23 cellular contexts compared by ENCODE assay signal in the genomic region with DNA sequence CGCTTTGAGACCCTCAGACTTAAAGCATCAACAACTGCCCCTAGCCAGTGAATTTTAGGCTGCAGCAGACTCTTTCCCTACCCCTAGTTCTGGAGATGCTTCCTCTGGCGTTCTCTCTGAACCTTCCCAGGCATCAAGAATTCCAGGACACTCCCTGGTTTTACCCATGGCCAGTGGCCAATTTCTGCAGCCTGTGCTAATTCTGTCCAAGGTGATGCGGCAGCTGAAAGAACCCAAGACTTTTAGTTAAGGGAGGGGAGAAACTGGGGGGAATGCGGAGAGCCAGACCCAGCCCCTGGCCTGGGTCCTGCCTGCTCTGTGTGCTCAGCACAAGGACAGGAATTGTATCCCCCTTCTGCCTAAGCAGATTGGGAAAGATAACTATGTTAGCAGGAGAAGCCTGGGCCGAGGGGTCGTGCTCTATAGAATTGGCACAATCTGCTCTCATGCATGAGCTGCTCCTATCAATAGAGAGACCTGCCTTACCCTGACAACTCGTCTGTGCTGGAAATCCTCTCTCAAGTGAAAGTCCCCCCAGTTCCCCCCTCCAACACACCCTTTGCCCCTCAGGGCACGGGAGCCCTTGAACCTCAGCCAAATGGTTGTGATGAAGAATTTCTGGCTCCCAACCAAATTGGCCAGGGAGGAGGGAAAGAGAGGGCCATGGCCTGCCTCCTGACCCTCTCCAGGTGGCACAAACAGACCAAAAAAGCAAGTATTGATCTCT. TPM values are rescaled to one million over a fixed set of nuclear protein-coding genes. Genes with fewer than 3 reads are reported as not detected.
A peak's percentile ranks its signal among the peaks of the same experiment; 100 is the strongest.
DNase-seq lines count a peak whose midpoint lies in the region; ATAC-seq and TF ChIP-seq lines count a peak whose summit lies in the region.
"Had no signal": no experiment of that assay in that cellular context is flagged by ENCODE, and none has a peak within 500 bp of the region (broad histone marks: within the 10 kb centered on the region; RNA-seq: fewer than 3 reads in every experiment).

No MANE protein-coding gene starts in this region.

- no peak overlapping the region for H4K91ac ChIP-seq in mesenchymal stem cell (ENCODE audit: low read length)

- H2BK5ac ChIP-seq in mesenchymal stem cell (ENCODE audit: low read depth, low read length, poor library complexity, severe bottlenecking): no peak overlapping the region

- H3K4ac ChIP-seq in mesenchymal stem cell (ENCODE audit: low read depth in 1 of 2, low read length in 2 of 2): no peak overlapping the region

- H3K4me2 ChIP-seq in mesenchymal stem cell (ENCODE audit: low read length, poor library complexity, severe bottlenecking): no peak overlapping the region

- H2BK120ac ChIP-seq in mesenchymal stem cell (ENCODE audit: low read depth, low read length): no peak overlapping the region

- no peak overlapping the region for H2BK15ac ChIP-seq in mesenchymal stem cell (ENCODE audit: low read depth, poor library complexity, severe bottlenecking)

- H3K4me3 ChIP-seq in BE2C (ENCODE audit: low read depth, low read length) (no peak overlapping the region), adrenal gland (no peak overlapping the region), right lobe of liver (no peak overlapping the region), ascending aorta (no peak overlapping the region), mesenchymal stem cell (ENCODE audit: insufficient read depth in 1 of 2, low read depth in 1 of 2, low read length in 2 of 2) (no peak overlapping the region), upper lobe of left lung (no peak overlapping the region)
- H3K4me3 ChIP-seq: heart left ventricle had no signal

- H3K36me3 ChIP-seq in BE2C (no peaks in the 10 kb centered on the region), adrenal gland (replicated peaks in 1 of 2) (no peaks in the 10 kb centered on the region), right lobe of liver (no peaks in the 10 kb centered on the region), ascending aorta (no peaks in the 10 kb centered on the region), mesenchymal stem cell (ENCODE audit: control insufficient read depth in 1 of 2, insufficient read depth in 2 of 2, low read depth in 1 of 2, low read length in 2 of 2) (no peaks in the 10 kb centered on the region), upper lobe of left lung (no peaks in the 10 kb centered on the region)
- H3K36me3 ChIP-seq: heart left ventricle had no signal

- H3K18ac ChIP-seq in mesenchymal stem cell (ENCODE audit: low read depth in 1 of 2, low read length in 2 of 2): no peak overlapping the region

- no peak overlapping the region for H2AFZ ChIP-seq in mesenchymal stem cell (ENCODE audit: low read depth, low read length)

- WGBS in adrenal gland, 4 donors: 28 to 45% (median 36%) methylated on average over 7 to 8 of the region's 8 CpGs
- WGBS in right lobe of liver (ENCODE audit: insufficient coverage, low coverage, low lambda C conversion rate, missing lambda C conversion rate): 50% methylated on average over 1 of the region's 8 CpGs
- 80% methylated on average over 8 of the region's 8 CpGs for WGBS in mesenchymal stem cell
- 54 to 67% methylated on average over 6 to 8 of the region's 8 CpGs for WGBS in upper lobe of left lung, 2 donors

- H2BK12ac ChIP-seq in mesenchymal stem cell (ENCODE audit: low read length in 2 of 2): no peak overlapping the region

- TF ChIP-seq RAD21 in Ishikawa (IDR thresholded peaks at IDR 0.05; ENCODE audit: low read depth): no peak

- H3K4me1 ChIP-seq in BE2C (peaks cover 3% of the 10 kb centered on the region), adrenal gland (replicated peaks in 1 of 2) (no peaks in the 10 kb centered on the region), right lobe of liver (peaks cover 0 to 11% (median 0%) of the 10 kb centered on the region in 4 donors), ascending aorta (no peaks in the 10 kb centered on the region), mesenchymal stem cell (ENCODE audit: control insufficient read depth, insufficient read depth, low read depth, low read length) (no peaks in the 10 kb centered on the region), upper lobe of left lung (no peaks in the 10 kb centered on the region)

- TF ChIP-seq POLR2A in adrenal gland (IDR thresholded peaks at IDR 0.05) (no peak), right lobe of liver (IDR thresholded peaks at IDR 0.05) (no peak), upper lobe of left lung (IDR thresholded peaks at IDR 0.05) (no peak)

- H3K9ac ChIP-seq in mesenchymal stem cell (ENCODE audit: low read length): no peak overlapping the region

- H3K79me1 ChIP-seq in mesenchymal stem cell (replicated peaks; ENCODE audit: low read length, poor library complexity, severe bottlenecking): no peaks in the 10 kb centered on the region

- H3K9me3 ChIP-seq in BE2C (no peaks in the 10 kb centered on the region), adrenal gland (replicated peaks in 1 of 3) (no peaks in the 10 kb centered on the region), right lobe of liver (no peaks in the 10 kb centered on the region), ascending aorta (no peaks in the 10 kb centered on the region), mesenchymal stem cell (ENCODE audit: control insufficient read depth, low read length) (no peaks in the 10 kb centered on the region), upper lobe of left lung (no peaks in the 10 kb centered on the region)
- H3K9me3 ChIP-seq: heart left ventricle had no signal

- DNase-seq in BE2C (peak; percentile 33), adrenal gland (peak in 6 of 7 donors; percentile 29 to 59 (median 50)), right lobe of liver (peak in 2 of 3 donors; percentile 64 to 76), ascending aorta (ENCODE audit: low spot score in 2 of 2) (no peak), mesenchymal stem cell (no peak), NCI-H524 (lab: John Stamatoyannopoulos, UW) (no peak), upper lobe of left lung (no peak)
- DNase-seq: activated CD8-positive, alpha-beta T cell treated with anti-CD3 and anti-CD28 coated beads, Interleukin-2, amount 10 ng/mL, durations not matched to agents 7 days and 5 days; activated naive CD4-positive, alpha-beta T cell treated with anti-CD3 and anti-CD28 coated beads, Interleukin-2, amount 10 ng/mL, durations not matched to agents 7 days and 5 days; activated T-cell treated with anti-CD3 and anti-CD28 coated beads, Interleukin-2, amount 50 U/mL, for 24 hours; CD4-positive, alpha-beta T cell; effector memory CD8-positive, alpha-beta T cell; HCEC 1CT; heart left ventricle; IMR-90; NCI-H2029; NCI-H526 had no signal

- TF ChIP-seq CTCF in BE2C (IDR thresholded peaks at IDR 0.05; ENCODE audit: low read depth, low read length): no peak
- no peak for TF ChIP-seq CTCF in adrenal gland (IDR thresholded peaks at IDR 0.05)
- peak in 1 of 4 donors; percentile 27 for TF ChIP-seq CTCF in right lobe of liver (IDR thresholded peaks at IDR 0.05)
- TF ChIP-seq CTCF in ascending aorta (IDR thresholded peaks at IDR 0.05): no peak
- TF ChIP-seq CTCF in upper lobe of left lung (IDR thresholded peaks at IDR 0.05): no peak

- ATAC-seq in right lobe of liver (peak; percentile 66 to 85 (median 76)), upper lobe of left lung (ENCODE audit: low FRiP score in 2 of 2) (no peak)
- ATAC-seq: activated CD8-positive, alpha-beta T cell treated with anti-CD3 and anti-CD28 coated beads, Interleukin-2, amount 10 ng/mL, durations not matched to agents 7 days and 5 days; effector memory CD8-positive, alpha-beta T cell had no signal

- no peak overlapping the region for H3K23ac ChIP-seq in mesenchymal stem cell (ENCODE audit: low read length in 2 of 2)

- TF ChIP-seq EP300 in Ishikawa (IDR thresholded peaks at IDR 0.05; ENCODE audit: borderline replicate concordance): no peak
- no peak for TF ChIP-seq EP300 in upper lobe of left lung (IDR thresholded peaks at IDR 0.05)

- H3K14ac ChIP-seq in mesenchymal stem cell (ENCODE audit: low read length in 2 of 2): no peak overlapping the region

- no peaks in the 10 kb centered on the region for H3K27me3 ChIP-seq in BE2C
- H3K27me3 ChIP-seq in adrenal gland: no peaks in the 10 kb centered on the region
- H3K27me3 ChIP-seq in right lobe of liver: no peaks in the 10 kb centered on the region
- no peaks in the 10 kb centered on the region for H3K27me3 ChIP-seq in ascending aorta
- peaks cover 14 to 42% of the 10 kb centered on the region in 2 experiments for H3K27me3 ChIP-seq in mesenchymal stem cell (ENCODE audit: control insufficient read depth in 1 of 2, insufficient read depth in 1 of 2, low read length in 2 of 2)
- no peaks in the 10 kb centered on the region for H3K27me3 ChIP-seq in upper lobe of left lung

- H2AK5ac ChIP-seq in mesenchymal stem cell (ENCODE audit: low read length, severe bottlenecking): no peak overlapping the region

- H3K27ac ChIP-seq in adrenal gland (no peak overlapping the region), right lobe of liver (no peak overlapping the region), ascending aorta (no peak overlapping the region), mesenchymal stem cell (ENCODE audit: low read length, poor library complexity, severe bottlenecking) (no peak overlapping the region), upper lobe of left lung (no peak overlapping the region)
- H3K27ac ChIP-seq: heart left ventricle had no signal

- intact Hi-C loops in adrenal gland (cut with DNase I) (no loop called here), right lobe of liver (cut with DNase I) (no loop called here), ascending aorta (cut with DNase I) (no loop called here)

- no peak overlapping the region for H4K8ac ChIP-seq in mesenchymal stem cell (ENCODE audit: low read length)

TF ChIP-seq in Ishikawa, 13 proteins besides CTCF, POLR2A, EP300 and RAD21 (continues in another document):
- TF ChIP-seq TEAD4 (IDR thresholded peaks at IDR 0.05) (peak; percentile 57), TCF12 (IDR thresholded peaks at IDR 0.05; ENCODE audit: low read depth) (no peak), YY1 (IDR thresholded peaks at IDR 0.05; ENCODE audit: low read depth) (no peak), ZBTB7A (IDR thresholded peaks at IDR 0.05; ENCODE audit: low read depth) (peak; percentile 54; the same call in 1 of the 2 replicates)

RNA-seq across cellular contexts. Expression of gene GJA8, which starts 5.4 kb away (rescaled TPM):
- polyA plus RNA-seq in BE2C (2012; ENCODE audit: insufficient read depth, insufficient read length, low read depth): not detected
- total RNA-seq in adrenal gland (not detected), right lobe of liver (not detected), ascending aorta (not detected), upper lobe of left lung (not detected)
- polyA plus RNA-seq in adrenal gland: not detected
- not detected for polyA plus RNA-seq in mesenchymal stem cell (2013, experiment 1 of 2)
- not detected for polyA plus RNA-seq in mesenchymal stem cell (2013, experiment 2 of 2)
- total RNA-seq: activated CD8-positive, alpha-beta T cell treated with anti-CD3 and anti-CD28 coated beads, Interleukin-2, amount 10 ng/mL, durations not matched to agents 7 days and 5 days; astrocyte; CD4-positive, alpha-beta T cell; heart left ventricle; IMR-90; pulmonary artery endothelial cell; temporal lobe had no signal
- polyA plus RNA-seq: AG04450, heart left ventricle, IMR-90, neural cell had no signal

RNA-seq across cellular contexts. Expression of gene GPR89B, which starts 31.0 kb away (rescaled TPM):
- polyA plus RNA-seq in BE2C (2012; ENCODE audit: insufficient read depth, insufficient read length, low read depth): 14.6 TPM
- total RNA-seq in adrenal gland (10 to 100 TPM in 5 of 8 donors, 1 to 10 TPM in 3; 2.2 to 14.7 (median 11.3) TPM), right lobe of liver (10 to 100 TPM in 3 of 6 experiments, 1 to 10 TPM in 3; 5.7 to 15.7 (median 8.7) TPM), ascending aorta (2.9 TPM), upper lobe of left lung (10 to 100 TPM; 10.5 to 43.0 (median 20.3) TPM)
- 10 to 100 TPM; 12.5 to 22.1 (median 17.6) TPM for polyA plus RNA-seq in adrenal gland
- 10.9 TPM for polyA plus RNA-seq in mesenchymal stem cell (2013, experiment 1 of 2)
- 13.7 TPM for polyA plus RNA-seq in mesenchymal stem cell (2013, experiment 2 of 2)

Comparison
In these comparisons a context has a peak if more than half of its experiments do, and no peak if none do; other contexts are left out.
1. DNase-seq: peak in BE2C (single experiment), adrenal gland (6 of 7) and right lobe of liver (2 of 3); none in ascending aorta (0 of 2), mesenchymal stem cell (single experiment), NCI-H524 (0 of 2) and upper lobe of left lung (0 of 2).
2. ATAC-seq: peak in right lobe of liver (4 of 4); none in upper lobe of left lung (0 of 2).